2 cellular contexts compared by ENCODE assay signal in genomic region chr20:41360831-41361756, GRCh38.
TF ChIP-seq lines count a peak whose summit lies in the region.

No MANE protein-coding gene starts in this region.

TF ChIP-seq in A549, 52 proteins besides CTCF, POLR2A, EP300 and RAD21 (continued from another document):
- TF ChIP-seq, protein P1, sequence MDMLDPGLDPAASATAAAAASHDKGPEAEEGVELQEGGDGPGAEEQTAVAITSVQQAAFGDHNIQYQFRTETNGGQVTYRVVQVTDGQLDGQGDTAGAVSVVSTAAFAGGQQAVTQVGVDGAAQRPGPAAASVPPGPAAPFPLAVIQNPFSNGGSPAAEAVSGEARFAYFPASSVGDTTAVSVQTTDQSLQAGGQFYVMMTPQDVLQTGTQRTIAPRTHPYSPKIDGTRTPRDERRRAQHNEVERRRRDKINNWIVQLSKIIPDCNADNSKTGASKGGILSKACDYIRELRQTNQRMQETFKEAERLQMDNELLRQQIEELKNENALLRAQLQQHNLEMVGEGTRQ (IDR thresholded peaks at IDR 0.05): no peak
- TF ChIP-seq RNF2 (IDR thresholded peaks at IDR 0.05; ENCODE audit: borderline replicate concordance, low read depth): no peak
- no peak for TF ChIP-seq NR3C1 (IDR thresholded peaks at IDR 0.05)
- TF ChIP-seq, protein P2, sequence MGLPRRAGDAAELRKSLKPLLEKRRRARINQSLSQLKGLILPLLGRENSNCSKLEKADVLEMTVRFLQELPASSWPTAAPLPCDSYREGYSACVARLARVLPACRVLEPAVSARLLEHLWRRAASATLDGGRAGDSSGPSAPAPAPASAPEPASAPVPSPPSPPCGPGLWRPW (IDR thresholded peaks at IDR 0.05): no peak
- TF ChIP-seq HOXA7 (CRISPR knock-in tag; IDR thresholded peaks at IDR 0.05): no peak
- TF ChIP-seq MAFK (IDR thresholded peaks at IDR 0.05; ENCODE audit: partially characterized antibody): no peak
- no peak for TF ChIP-seq E2F6 (IDR thresholded peaks at IDR 0.05; ENCODE audit: borderline replicate concordance, low read depth)
- TF ChIP-seq GATA3 (IDR thresholded peaks at IDR 0.05; ENCODE audit: borderline replicate concordance): no peak

TF ChIP-seq in HepG2, 621 proteins besides CTCF, POLR2A, EP300 and RAD21 (continued from another document):
- TF ChIP-seq, protein P3, sequence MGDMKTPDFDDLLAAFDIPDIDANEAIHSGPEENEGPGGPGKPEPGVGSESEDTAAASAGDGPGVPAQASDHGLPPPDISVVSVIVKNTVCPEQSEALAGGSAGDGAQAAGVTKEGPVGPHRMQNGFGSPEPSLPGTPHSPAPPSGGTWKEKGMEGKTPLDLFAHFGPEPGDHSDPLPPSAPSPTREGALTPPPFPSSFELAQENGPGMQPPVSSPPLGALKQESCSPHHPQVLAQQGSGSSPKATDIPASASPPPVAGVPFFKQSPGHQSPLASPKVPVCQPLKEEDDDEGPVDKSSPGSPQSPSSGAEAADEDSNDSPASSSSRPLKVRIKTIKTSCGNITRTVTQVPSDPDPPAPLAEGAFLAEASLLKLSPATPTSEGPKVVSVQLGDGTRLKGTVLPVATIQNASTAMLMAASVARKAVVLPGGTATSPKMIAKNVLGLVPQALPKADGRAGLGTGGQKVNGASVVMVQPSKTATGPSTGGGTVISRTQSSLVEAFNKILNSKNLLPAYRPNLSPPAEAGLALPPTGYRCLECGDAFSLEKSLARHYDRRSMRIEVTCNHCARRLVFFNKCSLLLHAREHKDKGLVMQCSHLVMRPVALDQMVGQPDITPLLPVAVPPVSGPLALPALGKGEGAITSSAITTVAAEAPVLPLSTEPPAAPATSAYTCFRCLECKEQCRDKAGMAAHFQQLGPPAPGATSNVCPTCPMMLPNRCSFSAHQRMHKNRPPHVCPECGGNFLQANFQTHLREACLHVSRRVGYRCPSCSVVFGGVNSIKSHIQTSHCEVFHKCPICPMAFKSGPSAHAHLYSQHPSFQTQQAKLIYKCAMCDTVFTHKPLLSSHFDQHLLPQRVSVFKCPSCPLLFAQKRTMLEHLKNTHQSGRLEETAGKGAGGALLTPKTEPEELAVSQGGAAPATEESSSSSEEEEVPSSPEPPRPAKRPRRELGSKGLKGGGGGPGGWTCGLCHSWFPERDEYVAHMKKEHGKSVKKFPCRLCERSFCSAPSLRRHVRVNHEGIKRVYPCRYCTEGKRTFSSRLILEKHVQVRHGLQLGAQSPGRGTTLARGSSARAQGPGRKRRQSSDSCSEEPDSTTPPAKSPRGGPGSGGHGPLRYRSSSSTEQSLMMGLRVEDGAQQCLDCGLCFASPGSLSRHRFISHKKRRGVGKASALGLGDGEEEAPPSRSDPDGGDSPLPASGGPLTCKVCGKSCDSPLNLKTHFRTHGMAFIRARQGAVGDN (CRISPR knock-in tag; IDR thresholded peaks at IDR 0.05): peak; percentile 38; the same call in 1 of the 2 replicates
- TF ChIP-seq SAFB2 (CRISPR knock-in tag; IDR thresholded peaks at IDR 0.05; ENCODE audit: borderline replicate concordance, low read depth) (peak; percentile 66; the same call in 1 of the 2 replicates), NFE2L1 (CRISPR knock-in tag; IDR thresholded peaks at IDR 0.05; ENCODE audit: borderline replicate concordance) (peak; percentile 42; the same call in 1 of the 2 replicates), ZNF350 (CRISPR knock-in tag; IDR thresholded peaks at IDR 0.05; ENCODE audit: borderline replicate concordance, low read depth) (peak; percentile 51; the same call in 1 of the 2 replicates), SMARCE1 (IDR thresholded peaks at IDR 0.05; ENCODE audit: borderline replicate concordance) (no peak), FIP1L1 (IDR thresholded peaks at IDR 0.05; ENCODE audit: borderline replicate concordance, insufficient read depth, low read depth, low read length) (0 out of 2 replicates have a peak, but pooled peaks have one; percentile 13), ZFP37 (CRISPR knock-in tag; IDR thresholded peaks at IDR 0.05; ENCODE audit: borderline replicate concordance) (no peak), ZFX (CRISPR knock-in tag; IDR thresholded peaks at IDR 0.05; ENCODE audit: low read depth) (0 out of 2 replicates have a peak, but pooled peaks have one; percentile 5), RELA (CRISPR knock-in tag; IDR thresholded peaks at IDR 0.05) (0 out of 2 replicates have a peak, but pooled peaks have one; percentile 40), KDM6A (CRISPR knock-in tag; IDR thresholded peaks at IDR 0.05; ENCODE audit: low read depth) (no peak), ZNF768 (CRISPR knock-in tag; IDR thresholded peaks at IDR 0.05) (peak; percentile 34; the same call in 1 of the 2 replicates), GZF1 (CRISPR knock-in tag; IDR thresholded peaks at IDR 0.05) (0 out of 2 replicates have a peak, but pooled peaks have one; percentile 41), NRL (CRISPR knock-in tag; IDR thresholded peaks at IDR 0.05; ENCODE audit: borderline replicate concordance) (no peak), ZNF414 (CRISPR knock-in tag; IDR thresholded peaks at IDR 0.05) (no peak), ZNF788 (CRISPR knock-in tag; IDR thresholded peaks at IDR 0.05; ENCODE audit: borderline replicate concordance) (0 out of 2 replicates have a peak, but pooled peaks have one; percentile 40), AGO2 (optimal IDR thresholded peaks at IDR 0.05; ENCODE audit: low read depth, low read length) (peak; percentile 94)
- TF ChIP-seq, protein P4, sequence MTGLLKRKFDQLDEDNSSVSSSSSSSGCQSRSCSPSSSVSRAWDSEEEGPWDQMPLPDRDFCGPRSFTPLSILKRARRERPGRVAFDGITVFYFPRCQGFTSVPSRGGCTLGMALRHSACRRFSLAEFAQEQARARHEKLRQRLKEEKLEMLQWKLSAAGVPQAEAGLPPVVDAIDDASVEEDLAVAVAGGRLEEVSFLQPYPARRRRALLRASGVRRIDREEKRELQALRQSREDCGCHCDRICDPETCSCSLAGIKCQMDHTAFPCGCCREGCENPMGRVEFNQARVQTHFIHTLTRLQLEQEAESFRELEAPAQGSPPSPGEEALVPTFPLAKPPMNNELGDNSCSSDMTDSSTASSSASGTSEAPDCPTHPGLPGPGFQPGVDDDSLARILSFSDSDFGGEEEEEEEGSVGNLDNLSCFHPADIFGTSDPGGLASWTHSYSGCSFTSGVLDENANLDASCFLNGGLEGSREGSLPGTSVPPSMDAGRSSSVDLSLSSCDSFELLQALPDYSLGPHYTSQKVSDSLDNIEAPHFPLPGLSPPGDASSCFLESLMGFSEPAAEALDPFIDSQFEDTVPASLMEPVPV (CRISPR knock-in tag; IDR thresholded peaks at IDR 0.05): 0 out of 2 replicates have a peak, but pooled peaks have one; percentile 15
